ENCODE assay signal across 19 cellular contexts in genomic region chr13:109345433-109345941, GRCh38.
DNase-seq lines count a peak whose midpoint lies in the region; ATAC-seq and TF ChIP-seq lines count a peak whose summit lies in the region.
"Had no signal": no experiment of that assay in that cellular context is flagged by ENCODE, and none has a peak within 500 bp of the region (broad histone marks: within the 10 kb centered on the region; RNA-seq: fewer than 3 reads in every experiment).

No MANE protein-coding gene starts in this region.

- ATAC-seq in HG03342 (IDR thresholded peaks at IDR 0.05; ENCODE audit: unreplicated experiment) (no peak), GM21528 (IDR thresholded peaks at IDR 0.05; ENCODE audit: low FRiP score, unreplicated experiment) (no peak)
- ATAC-seq: body of pancreas; K562; stimulated activated effector memory CD8-positive, alpha-beta T cell treated with anti-CD3 and anti-CD28 coated beads, Interleukin-12 subunit alpha, Interleukin-12 subunit beta, amount 100 ng/mL, for 72 hours had no signal

- H3K27me3 ChIP-seq in H7 (ENCODE audit: control insufficient read depth, insufficient read depth, low read length), result no peaks in the 10 kb centered on the region
- H3K27me3 ChIP-seq: body of pancreas, transverse colon had no signal

- H3K36me3 ChIP-seq in H7 (replicated peaks; ENCODE audit: control insufficient read depth, insufficient read depth, low read length), result no peaks in the 10 kb centered on the region
- H3K36me3 ChIP-seq: transverse colon, WERI-Rb-1 had no signal

- DNase-seq in AG10803 (ENCODE audit: low read depth) (peak; percentile 72), LoVo (ENCODE audit: low spot score) (peak; percentile 4), cardiac fibroblast (ENCODE audit: low read depth in 2 of 2) (peak; percentile 16 to 61), lung microvascular endothelial cell (ENCODE audit: low read depth in 2 of 2) (peak; percentile 3 to 13), activated gamma-delta T cell treated with Interleukin-2 at 50 U/mL for 16 hours (no peak), H7 (no peak)
- DNase-seq: body of pancreas, foreskin melanocyte, midbrain, NCI-H1105 treated with DMSO at 0.1 percent for 48 hours, NCI-H446, occipital lobe, transverse colon, WERI-Rb-1 had no signal

- H3K4me3 ChIP-seq in AG10803 (ENCODE audit: low read length) (no peak overlapping the region), cardiac fibroblast (replicated peaks in 1 of 2; ENCODE audit: low read depth in 2 of 2, low read length in 2 of 2) (no peak overlapping the region), H7 (ENCODE audit: insufficient read depth, low read depth, low read length) (no peak overlapping the region)
- H3K4me3 ChIP-seq: body of pancreas, K562, skin epidermis, transverse colon had no signal

- TF ChIP-seq CTCF in AG10803 (conservative IDR thresholded peaks at IDR 0.05; ENCODE audit: low read length), result no peak
- no peak for TF ChIP-seq CTCF in cardiac fibroblast (IDR thresholded peaks at IDR 0.05; ENCODE audit: low read depth, low read length)

Comparison
In these comparisons a context has a peak if more than half of its experiments do, and no peak if none do; other contexts are left out.
1. DNase-seq: peak in AG10803 (single experiment), LoVo (single experiment), cardiac fibroblast (2 of 2) and lung microvascular endothelial cell (2 of 2); none in activated gamma-delta T cell treated with Interleukin-2 at 50 U/mL for 16 hours (single experiment) and H7 (single experiment).